ENCODE assay signal across 8 cellular contexts in the genomic region with DNA sequence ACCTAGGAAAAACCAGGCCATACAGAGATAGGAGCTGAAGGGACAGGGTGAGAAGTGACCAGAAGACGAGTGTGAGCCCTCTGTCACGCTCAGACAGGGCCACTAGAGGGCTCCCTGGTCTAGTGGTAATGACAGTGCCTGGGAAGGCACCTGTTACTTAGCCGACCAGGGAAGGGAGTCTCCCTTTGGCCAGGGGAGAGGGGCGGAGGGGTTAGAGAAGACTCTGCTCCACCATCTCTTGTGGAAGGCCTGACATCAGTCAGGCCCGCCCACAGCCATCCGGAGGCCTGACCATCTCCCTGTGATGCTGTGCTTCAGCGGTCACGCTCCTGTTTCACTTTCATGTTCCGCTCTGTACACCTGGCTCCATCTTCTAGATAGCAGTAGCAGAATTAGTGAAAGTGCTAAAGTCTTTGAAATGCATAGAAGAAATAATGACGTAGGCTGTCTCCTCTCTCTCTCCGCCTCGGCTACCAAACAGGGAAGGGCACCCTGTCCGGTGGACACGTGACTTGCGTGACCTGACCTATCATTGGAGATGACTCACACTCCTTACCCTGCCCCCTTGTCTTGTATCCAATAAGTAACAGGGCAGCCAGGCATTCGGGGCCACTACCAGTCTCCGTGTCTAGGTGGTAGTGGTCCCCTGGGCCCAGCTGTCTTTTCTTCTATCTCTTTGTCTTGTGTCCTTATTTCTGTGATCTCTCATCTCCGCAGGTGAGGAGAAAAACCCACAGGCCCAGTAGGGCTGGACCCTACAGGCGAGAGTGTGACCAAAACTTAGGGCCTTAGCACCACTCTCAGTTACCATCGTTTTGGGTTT. TPM values are rescaled to one million over a fixed set of nuclear protein-coding genes. Genes with fewer than 3 reads are reported as not detected.
DNase-seq lines count a peak whose midpoint lies in the region; ATAC-seq and TF ChIP-seq lines count a peak whose summit lies in the region.

No MANE protein-coding gene starts in this region.

- no peaks in the 10 kb centered on the region for H3K79me1 ChIP-seq in trophoblast cell (ENCODE audit: low read length)

- no peak overlapping the region for H3K4ac ChIP-seq in trophoblast cell (ENCODE audit: low read depth, low read length)

- TF ChIP-seq POLR2A in gastroesophageal sphincter (IDR thresholded peaks at IDR 0.05): no peak

- peak; percentile 62 to 88 (median 78) for DNase-seq in CD4-positive, CD25-positive, alpha-beta regulatory T cell
- DNase-seq in PC-3 (peak; percentile 64), trophoblast cell (peak; percentile 84 to 90), upper lobe of right lung (peak; percentile 78)
- peak; percentile 53 for DNase-seq in activated T-helper 9 cell treated with anti-CD3 and anti-CD28 coated beads, Interleukin-2, amount 50 U/mL, for 16 hours (ENCODE audit: low read depth)

- peaks cover 0 to 6% (median 2%) of the 10 kb centered on the region in 7 donors for H3K9me3 Mint-ChIP-seq in CD4-positive, CD25-positive, alpha-beta regulatory T cell

- H2BK120ac ChIP-seq in trophoblast cell (ENCODE audit: insufficient read depth, low read length, poor library complexity): no peak overlapping the region

- CTCF ChIA-PET in PC-3 (lab: Charles Lee): no interaction called here

- H2AFZ ChIP-seq in PC-3 (ENCODE audit: low read length) (no peak overlapping the region), trophoblast cell (ENCODE audit: insufficient read depth, low read length, poor library complexity) (no peak overlapping the region)

- H3K14ac ChIP-seq in trophoblast cell (ENCODE audit: low read length): no peak overlapping the region

- peak overlapping the region; percentile 65 to 90 (median 87) for H3K4me3 Mint-ChIP-seq in CD4-positive, CD25-positive, alpha-beta regulatory T cell

- H3K36me3 Mint-ChIP-seq in CD4-positive, CD25-positive, alpha-beta regulatory T cell: peaks cover 4% of the 10 kb centered on the region

- no peak overlapping the region for H4K8ac ChIP-seq in trophoblast cell (ENCODE audit: low read depth, low read length)

- H3K23ac ChIP-seq in trophoblast cell (ENCODE audit: low read length): no peak overlapping the region

- H3K79me2 ChIP-seq in PC-3 (ENCODE audit: low read length) (0 out of 2 replicates have a peak, but pooled peaks cover 3% of the 10 kb centered on the region), trophoblast cell (ENCODE audit: control insufficient read depth, insufficient read depth, low read length, poor library complexity) (no peaks in the 10 kb centered on the region)

- intact Hi-C loops in PC-3 (cut with micrococcal nuclease) (no loop called here), upper lobe of right lung (cut with DNase I) (no loop called here)

- no peak overlapping the region for H3K18ac ChIP-seq in trophoblast cell (ENCODE audit: low read length)

- ATAC-seq in CD4-positive, CD25-positive, alpha-beta regulatory T cell (ENCODE audit: low read depth in 2 of 2): peak; percentile 67 to 68
- peak; percentile 82 for ATAC-seq in GM19043 (IDR thresholded peaks at IDR 0.05; ENCODE audit: low read depth, unreplicated experiment)
- ATAC-seq in HG03342 (IDR thresholded peaks at IDR 0.05; ENCODE audit: unreplicated experiment): peak; percentile 86
- peak; percentile 91 for ATAC-seq in PC-3
- ATAC-seq in gastroesophageal sphincter: peak; percentile 67
- peak; percentile 75 for ATAC-seq in upper lobe of right lung

- H3K9me2 ChIP-seq in PC-3 (replicated peaks; ENCODE audit: low read length): no peaks in the 10 kb centered on the region

- H3K4me2 ChIP-seq in PC-3 (ENCODE audit: low read length) (peak overlapping the region; percentile 65), trophoblast cell (ENCODE audit: low read length) (no peak overlapping the region)

- H3K9me3 ChIP-seq in CD4-positive, CD25-positive, alpha-beta regulatory T cell (ENCODE audit: control insufficient read depth in 2 of 2, low read length in 2 of 2): peaks cover 0 to 9% of the 10 kb centered on the region in 2 experiments
- no peaks in the 10 kb centered on the region for H3K9me3 ChIP-seq in PC-3 (ENCODE audit: low read length)
- H3K9me3 ChIP-seq in gastroesophageal sphincter: no peaks in the 10 kb centered on the region
- peaks cover 2% of the 10 kb centered on the region for H3K9me3 ChIP-seq in trophoblast cell (ENCODE audit: insufficient read depth, low read depth, low read length)
- H3K9me3 ChIP-seq in upper lobe of right lung: no peaks in the 10 kb centered on the region

- H3K27me3 Mint-ChIP-seq in CD4-positive, CD25-positive, alpha-beta regulatory T cell: peaks cover 54% of the 10 kb centered on the region

- WGBS in gastroesophageal sphincter (ENCODE audit: low coverage in 1 of 2), 2 donors: 28 to 56% methylated on average over 4 to 13 of the region's 20 CpGs
- WGBS in trophoblast cell (ENCODE audit: extremely low coverage, insufficient coverage, insufficient read length): no CpG with 5 or more reads among the region's 20 CpGs

- H4K20me1 ChIP-seq in PC-3 (ENCODE audit: low read length): no peaks in the 10 kb centered on the region

- no peaks in the 10 kb centered on the region for H3K36me3 ChIP-seq in CD4-positive, CD25-positive, alpha-beta regulatory T cell (ENCODE audit: control insufficient read depth, insufficient read depth, low read length)
- H3K36me3 ChIP-seq in PC-3 (ENCODE audit: low read depth, low read length): no peaks in the 10 kb centered on the region
- no peaks in the 10 kb centered on the region for H3K36me3 ChIP-seq in gastroesophageal sphincter
- H3K36me3 ChIP-seq in trophoblast cell (ENCODE audit: control insufficient read depth in 1 of 2, insufficient read depth in 2 of 2, low read length in 2 of 2): no peaks in the 10 kb centered on the region
- H3K36me3 ChIP-seq in upper lobe of right lung: no peaks in the 10 kb centered on the region

- H2BK5ac ChIP-seq in trophoblast cell (ENCODE audit: low read depth, low read length, poor library complexity): no peak overlapping the region

- H2AK5ac ChIP-seq in trophoblast cell (ENCODE audit: low read length): no peak overlapping the region

- no peak overlapping the region for H2BK12ac ChIP-seq in trophoblast cell (ENCODE audit: low read length)

- no peak for TF ChIP-seq EP300 in gastroesophageal sphincter (IDR thresholded peaks at IDR 0.05)

- POLR2A ChIA-PET in PC-3 (lab: Charles Lee; ENCODE audit: unreplicated experiment): no interaction called here

- H4K91ac ChIP-seq in trophoblast cell (ENCODE audit: low read depth, low read length): no peak overlapping the region

- peak; percentile 67 for TF ChIP-seq CTCF in PC-3 (conservative IDR thresholded peaks at IDR 0.05; ENCODE audit: low read depth, low read length)
- TF ChIP-seq CTCF in gastroesophageal sphincter (IDR thresholded peaks at IDR 0.05): peak; percentile 57 to 73 (median 65)
- TF ChIP-seq CTCF in upper lobe of right lung (IDR thresholded peaks at IDR 0.05): peak; percentile 83

- H3K27ac ChIP-seq in CD4-positive, CD25-positive, alpha-beta regulatory T cell (ENCODE audit: insufficient read depth, low read length, poor library complexity, severe bottlenecking): peak overlapping the region; percentile 75
- H3K27ac ChIP-seq in PC-3 (ENCODE audit: low read length): no peak overlapping the region
- H3K27ac ChIP-seq in gastroesophageal sphincter: no peak overlapping the region
- no peak overlapping the region for H3K27ac ChIP-seq in trophoblast cell (ENCODE audit: low read depth, low read length)
- H3K27ac ChIP-seq in upper lobe of right lung: no peak overlapping the region

- H3K4me1 Mint-ChIP-seq in CD4-positive, CD25-positive, alpha-beta regulatory T cell: peaks cover 10 to 39% (median 27%) of the 10 kb centered on the region in 4 donors

- no peaks in the 10 kb centered on the region for H3F3A ChIP-seq in PC-3 (ENCODE audit: low read length, unreplicated experiment)

- peaks cover 33% of the 10 kb centered on the region for H3K4me1 ChIP-seq in CD4-positive, CD25-positive, alpha-beta regulatory T cell (ENCODE audit: control insufficient read depth, insufficient read depth, low read length, poor library complexity, severe bottlenecking)
- H3K4me1 ChIP-seq in PC-3 (ENCODE audit: insufficient read depth, low read length) (peaks cover 3% of the 10 kb centered on the region), gastroesophageal sphincter (peaks cover 0 to 9% (median 0%) of the 10 kb centered on the region in 3 donors), trophoblast cell (ENCODE audit: control insufficient read depth in 1 of 2, insufficient read depth in 2 of 2, low read length in 2 of 2) (peaks cover 5 to 6% of the 10 kb centered on the region in 2 experiments), upper lobe of right lung (peaks cover 9% of the 10 kb centered on the region)

- no peak overlapping the region for H4K12ac ChIP-seq in trophoblast cell (ENCODE audit: low read depth, low read length)

- H3K9ac ChIP-seq in PC-3 (ENCODE audit: low read length) (no peak overlapping the region), trophoblast cell (ENCODE audit: low read length) (no peak overlapping the region)

- H3K4me3 ChIP-seq in CD4-positive, CD25-positive, alpha-beta regulatory T cell (ENCODE audit: low read depth, low read length): peak overlapping the region; percentile 78
- H3K4me3 ChIP-seq in PC-3 (ENCODE audit: low read length) (no peak overlapping the region), gastroesophageal sphincter (peak overlapping the region in 1 of 2 donors; percentile 35), trophoblast cell (ENCODE audit: low read depth, low read length) (no peak overlapping the region), upper lobe of right lung (peak overlapping the region; percentile 34)

- H3K27me3 ChIP-seq in CD4-positive, CD25-positive, alpha-beta regulatory T cell (ENCODE audit: control insufficient read depth, insufficient read depth, low read length): no peaks in the 10 kb centered on the region
- H3K27me3 ChIP-seq in PC-3 (ENCODE audit: low read length): no peaks in the 10 kb centered on the region
- no peaks in the 10 kb centered on the region for H3K27me3 ChIP-seq in gastroesophageal sphincter
- H3K27me3 ChIP-seq in trophoblast cell (ENCODE audit: insufficient read depth, low read length): no peaks in the 10 kb centered on the region
- H3K27me3 ChIP-seq in upper lobe of right lung: no peaks in the 10 kb centered on the region

- H3K27ac Mint-ChIP-seq in CD4-positive, CD25-positive, alpha-beta regulatory T cell: peak overlapping the region; percentile 8 to 93 (median 92)

- no TSS peak for BruUV-seq in PC-3 (replicated peaks; lab: Mats Ljungman, UMichigan)

RNA-seq across cellular contexts. Expression of gene HTT-AS, which starts 26.7 kb away (rescaled TPM):
- not detected for total RNA-seq in CD4-positive, CD25-positive, alpha-beta regulatory T cell
- not detected for polyA plus RNA-seq in CD4-positive, CD25-positive, alpha-beta regulatory T cell
- total RNA-seq in PC-3 (2014; rRNA removed) (not detected in 2 replicates), gastroesophageal sphincter (not detected), upper lobe of right lung (not detected)
- not detected in 2 replicates for polyA plus RNA-seq in trophoblast cell (2013)

RNA-seq across cellular contexts. Expression of gene HTT, which starts 26.8 kb away (rescaled TPM):
- 101 TPM for total RNA-seq in CD4-positive, CD25-positive, alpha-beta regulatory T cell
- polyA plus RNA-seq in CD4-positive, CD25-positive, alpha-beta regulatory T cell: 10 to 100 TPM in 1 of 4 donors, 1 to 10 TPM in 3; 4.8 to 16.0 (median 6.0) TPM
- total RNA-seq in PC-3 (2014; rRNA removed) (18.4 and 36.3 TPM in 2 replicates), gastroesophageal sphincter (10 to 100 TPM; 31.1 to 48.6 (median 43.0) TPM), upper lobe of right lung (73.6 TPM)
- polyA plus RNA-seq in trophoblast cell (2013): 27.4 and 27.8 TPM in 2 replicates

Comparison
In these comparisons a context has a peak if more than half of its experiments do, and no peak if none do; other contexts are left out.
1. H3K4me3 ChIP-seq: peak in CD4-positive, CD25-positive, alpha-beta regulatory T cell (single experiment) and upper lobe of right lung (single experiment); none in PC-3 (single experiment) and trophoblast cell (single experiment).
2. Peak in every context shown above with its lines, with median percentiles within 50 percentile points of each other: ATAC-seq, DNase-seq and CTCF ChIP-seq.